In genomic region chr7:102493220-102493935, GRCh38 we compare ENCODE assay signal across 6 cellular contexts. TPM values are rescaled to one million over a fixed set of nuclear protein-coding genes. Genes with fewer than 3 reads are reported as not detected.
DNase-seq lines count a peak whose midpoint lies in the region; ATAC-seq and TF ChIP-seq lines count a peak whose summit lies in the region.
"Not testable (repeated sequence)": the region's sequence is repeated elsewhere in the genome, so short reads cannot be mapped to it uniquely, and the experiment has no call there.

No MANE protein-coding gene starts in this region.

- intact Hi-C loops in stomach (cut with DNase I; ENCODE audit: low total_unique reads) = not testable (repeated sequence)

- not testable (repeated sequence) for H3K36me3 ChIP-seq in stomach

- not testable (repeated sequence) for TF ChIP-seq CTCF in stomach (IDR thresholded peaks at IDR 0.05)

- TF ChIP-seq EP300 in stomach (IDR thresholded peaks at IDR 0.05) = not testable (repeated sequence)

- H3K27me3 ChIP-seq in stomach = not testable (repeated sequence)

- H3K4me3 ChIP-seq in stomach = not testable (repeated sequence)

- ATAC-seq in GM19035 (IDR thresholded peaks at IDR 0.05; ENCODE audit: unreplicated experiment) (peak; percentile 44), HG02610 (IDR thresholded peaks at IDR 0.05; ENCODE audit: unreplicated experiment) (peak; percentile 36), HG03378 (IDR thresholded peaks at IDR 0.05; ENCODE audit: unreplicated experiment) (peak; percentile 30), left lobe of liver (peak; percentile 70)

- not testable (repeated sequence) for H3K27ac ChIP-seq in stomach

- not testable (repeated sequence) for H3K9me3 ChIP-seq in stomach

- peak; percentile 33 for DNase-seq in activated T-cell treated with anti-CD3 and anti-CD28 coated beads, Interleukin-2, amount 50 U/mL, for 1 hour
- not testable (repeated sequence) for DNase-seq in left lobe of liver (ENCODE audit: low spot score)
- DNase-seq in stomach = peak; percentile 47

- not testable (repeated sequence) for TF ChIP-seq POLR2A in stomach (IDR thresholded peaks at IDR 0.05)

- WGBS in stomach, 5 donors = no CpG with 5 or more reads among the region's 33 CpGs

- not testable (repeated sequence) for H3K4me1 ChIP-seq in stomach

RNA-seq across cellular contexts. Expression of gene POLR2J, which starts 14.7 kb away (rescaled TPM):
- total RNA-seq in left lobe of liver (29.9 TPM), stomach (1 to 10 TPM; 1.2 to 8.1 (median 5.7) TPM)
- polyA plus RNA-seq in stomach = 100 to 1,000 TPM; 100 to 152 (median 141) TPM

RNA-seq across cellular contexts. Expression of gene RASA4B, which starts 24.2 kb away (rescaled TPM):
- total RNA-seq in left lobe of liver = 2.9 TPM
- 10 to 100 TPM in 4 of 5 donors, 1 to 10 TPM in 1; 8.6 to 28.6 (median 13.0) TPM for total RNA-seq in stomach
- polyA plus RNA-seq in stomach = 10 to 100 TPM in 2 of 3 donors, 1 to 10 TPM in 1; 9.3 to 35.9 (median 23.2) TPM

RNA-seq across cellular contexts. Expression of gene LRWD1, which starts 28.6 kb away (rescaled TPM):
- 16.4 TPM for total RNA-seq in left lobe of liver
- total RNA-seq in stomach = 100 to 1,000 TPM in 1 of 5 donors, 10 to 100 TPM in 3, 1 to 10 TPM in 1; 4.5 to 238 (median 14.7) TPM
- polyA plus RNA-seq in stomach = 10 to 100 TPM in 2 of 3 donors, 1 to 10 TPM in 1; 9.1 to 12.7 (median 11.4) TPM

RNA-seq across cellular contexts. Expression of gene ALKBH4, which starts 28.7 kb away (rescaled TPM):
- 8.3 TPM for total RNA-seq in left lobe of liver
- 10 to 100 TPM in 1 of 5 donors, 1 to 10 TPM in 4; 1.2 to 27.4 (median 7.5) TPM for total RNA-seq in stomach
- polyA plus RNA-seq in stomach = 1 to 10 TPM; 8.7 to 9.5 (median 9.2) TPM

RNA-seq across cellular contexts. Expression of gene UPK3BL2, which starts 50.1 kb away (rescaled TPM):
- 8.5 TPM for total RNA-seq in left lobe of liver
- total RNA-seq in stomach = 10 to 100 TPM in 3 of 5 donors, under 1 TPM in 1, not detected in 1; 0.89 to 37.3 (median 11.3) TPM
- 10 to 100 TPM in 1 of 3 donors, not detected in 2; 15.5 TPM for polyA plus RNA-seq in stomach
